ENCODE assay signal across 18 cellular contexts in the genomic region with DNA sequence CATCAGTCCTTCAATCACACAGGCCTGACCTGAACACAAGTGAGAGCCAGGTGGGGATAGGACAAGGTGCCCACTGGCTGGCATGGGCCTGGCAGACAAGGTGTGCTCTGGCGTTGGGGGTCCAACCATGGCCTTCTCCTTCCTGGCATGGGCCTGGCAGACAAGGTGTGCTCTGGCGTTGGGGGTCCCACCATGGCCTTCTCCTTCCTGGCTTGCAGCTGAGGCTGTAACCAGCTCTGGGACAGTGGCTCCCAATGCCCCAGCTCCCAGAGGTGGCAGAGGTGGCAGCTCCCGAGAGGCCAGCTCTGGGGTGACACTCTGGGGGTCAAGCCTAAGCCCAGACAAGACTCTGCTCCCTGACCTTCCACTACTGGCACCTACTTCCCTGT.
DNase-seq lines count a peak whose midpoint lies in the region; ATAC-seq and TF ChIP-seq lines count a peak whose summit lies in the region.
"Had no signal": no experiment of that assay in that cellular context is flagged by ENCODE, and none has a peak within 500 bp of the region (broad histone marks: within the 10 kb centered on the region; RNA-seq: fewer than 3 reads in every experiment).

No MANE protein-coding gene starts in this region.

- no peak for TF ChIP-seq POLR2A in sigmoid colon (IDR thresholded peaks at IDR 0.05)

- H3K4me3 Mint-ChIP-seq in naive thymus-derived CD4-positive, alpha-beta T cell, result no peak overlapping the region
- H3K4me3 Mint-ChIP-seq in activated CD8-positive, alpha-beta T cell treated with anti-CD3 and anti-CD28 coated beads for 36 hours, result no peak overlapping the region
- H3K4me3 Mint-ChIP-seq: CD4-positive, alpha-beta memory T cell; H9 had no signal

- H3K9me3 ChIP-seq in HUES6 (ENCODE audit: control insufficient read depth, insufficient read depth, low read depth, low read length) (peaks cover 7% of the 10 kb centered on the region; the same call in 1 of the 2 replicates), RWPE2 (ENCODE audit: severe bottlenecking) (no peaks in the 10 kb centered on the region), sigmoid colon (no peaks in the 10 kb centered on the region)
- no peaks in the 10 kb centered on the region for H3K9me3 ChIP-seq in naive thymus-derived CD4-positive, alpha-beta T cell (ENCODE audit: control insufficient read depth in 2 of 3, low read length in 3 of 3)

- H3K9ac ChIP-seq in HUES6 (ENCODE audit: low read length), result peak overlapping the region; percentile 35
- H3K9ac ChIP-seq: GM23248 had no signal

- no peaks in the 10 kb centered on the region for H3K27me3 Mint-ChIP-seq in naive thymus-derived CD4-positive, alpha-beta T cell
- H3K27me3 Mint-ChIP-seq in activated CD8-positive, alpha-beta T cell treated with anti-CD3 and anti-CD28 coated beads for 36 hours, result no peaks in the 10 kb centered on the region
- H3K27me3 Mint-ChIP-seq: CD4-positive, alpha-beta memory T cell had no signal

- no peak overlapping the region for H3K27ac Mint-ChIP-seq in naive thymus-derived CD4-positive, alpha-beta T cell
- no peak overlapping the region for H3K27ac Mint-ChIP-seq in activated CD8-positive, alpha-beta T cell treated with anti-CD3 and anti-CD28 coated beads for 36 hours
- H3K27ac Mint-ChIP-seq: CD4-positive, alpha-beta memory T cell had no signal

- H3K36me3 ChIP-seq in HUES6 (ENCODE audit: control insufficient read depth, insufficient read depth, low read length), result no peaks in the 10 kb centered on the region
- H3K36me3 ChIP-seq in RWPE2 (ENCODE audit: low read depth), result no peaks in the 10 kb centered on the region
- no peaks in the 10 kb centered on the region for H3K36me3 ChIP-seq in naive thymus-derived CD4-positive, alpha-beta T cell (ENCODE audit: control insufficient read depth in 2 of 3, insufficient read depth in 3 of 3, low read length in 3 of 3)
- H3K36me3 ChIP-seq in sigmoid colon, result no peaks in the 10 kb centered on the region

- ATAC-seq in RWPE2 (ENCODE audit: low read depth), result no peak
- ATAC-seq in naive thymus-derived CD4-positive, alpha-beta T cell, result peak; percentile 6
- ATAC-seq in activated CD8-positive, alpha-beta T cell treated with anti-CD3 and anti-CD28 coated beads for 36 hours, result no peak
- ATAC-seq in GM19397 (IDR thresholded peaks at IDR 0.05; ENCODE audit: unreplicated experiment), result no peak
- ATAC-seq in HG03439 (IDR thresholded peaks at IDR 0.05; ENCODE audit: unreplicated experiment), result no peak
- ATAC-seq: HCT116 had no signal

- CTCF ChIA-PET in naive thymus-derived CD4-positive, alpha-beta T cell (lab: Charles Lee), result no interaction called here
- CTCF ChIA-PET in activated CD8-positive, alpha-beta T cell treated with anti-CD3 and anti-CD28 coated beads for 36 hours (lab: Charles Lee), result no interaction called here

- peaks cover 0 to 5% (median 0%) of the 10 kb centered on the region in 11 donors for H3K9me3 Mint-ChIP-seq in naive thymus-derived CD4-positive, alpha-beta T cell
- no peaks in the 10 kb centered on the region for H3K9me3 Mint-ChIP-seq in activated CD8-positive, alpha-beta T cell treated with anti-CD3 and anti-CD28 coated beads for 36 hours

- H3K27me3 ChIP-seq in HUES6 (ENCODE audit: control insufficient read depth, insufficient read depth, low read length) (no peaks in the 10 kb centered on the region), RWPE2 (ENCODE audit: insufficient read depth, poor library complexity, severe bottlenecking) (peaks cover 4% of the 10 kb centered on the region), sigmoid colon (no peaks in the 10 kb centered on the region)
- H3K27me3 ChIP-seq in naive thymus-derived CD4-positive, alpha-beta T cell (ENCODE audit: control insufficient read depth in 2 of 2, insufficient read depth in 2 of 2, low read length in 2 of 2), result no peaks in the 10 kb centered on the region

- intact Hi-C loops in naive thymus-derived CD4-positive, alpha-beta T cell (cut with micrococcal nuclease), result no loop called here
- intact Hi-C loops in sigmoid colon (cut with DNase I), result no loop called here
- intact Hi-C loops in activated CD8-positive, alpha-beta T cell treated with anti-CD3 and anti-CD28 coated beads for 36 hours (cut with micrococcal nuclease), result no loop called here

- no peak for TF ChIP-seq EP300 in sigmoid colon (IDR thresholded peaks at IDR 0.05)

- H3K4me1 Mint-ChIP-seq in naive thymus-derived CD4-positive, alpha-beta T cell, result peaks cover 0 to 11% (median 0%) of the 10 kb centered on the region in 7 donors
- peaks cover 3% of the 10 kb centered on the region for H3K4me1 Mint-ChIP-seq in activated CD8-positive, alpha-beta T cell treated with anti-CD3 and anti-CD28 coated beads for 36 hours (ENCODE audit: low read depth)

- DNase-seq in RWPE2 (ENCODE audit: low spot score) (peak; percentile 37), sigmoid colon (peak; percentile 32), H4 (ENCODE audit: low spot score) (no peak)
- no peak for DNase-seq in naive thymus-derived CD4-positive, alpha-beta T cell
- DNase-seq in activated CD8-positive, alpha-beta T cell treated with anti-CD3 and anti-CD28 coated beads for 36 hours, result no peak
- DNase-seq: C1 segment of cervical spinal cord; Calu3; CD4-positive, alpha-beta memory T cell; COR-L47; DMS53; DMS79 treated with DMSO at 0.1 percent for 48 hours; GF-D8; GM23248; H9 had no signal

- POLR2A ChIA-PET in naive thymus-derived CD4-positive, alpha-beta T cell (lab: Charles Lee), result no interaction called here
- POLR2A ChIA-PET in activated CD8-positive, alpha-beta T cell treated with anti-CD3 and anti-CD28 coated beads for 36 hours (lab: Charles Lee), result no interaction called here

- TF ChIP-seq CTCF in RWPE2 (IDR thresholded peaks at IDR 0.05; ENCODE audit: poor library complexity, severe bottlenecking) (no peak), sigmoid colon (IDR thresholded peaks at IDR 0.05) (no peak)
- TF ChIP-seq CTCF in activated CD8-positive, alpha-beta T cell treated with anti-CD3 and anti-CD28 coated beads for 36 hours (IDR thresholded peaks at IDR 0.05), result no peak

- H3K4me3 ChIP-seq in HUES6 (ENCODE audit: low read depth, low read length), result no peak overlapping the region
- H3K4me3 ChIP-seq in RWPE2 (ENCODE audit: severe bottlenecking), result no peak overlapping the region
- H3K4me3 ChIP-seq in naive thymus-derived CD4-positive, alpha-beta T cell (ENCODE audit: low read length), result no peak overlapping the region
- no peak overlapping the region for H3K4me3 ChIP-seq in sigmoid colon
- H3K4me3 ChIP-seq: GM23248 had no signal

- WGBS in sigmoid colon, 2 donors, result 63 to 86% methylated on average over 3 of the region's 3 CpGs

- peaks cover 16% of the 10 kb centered on the region for H3K4me1 ChIP-seq in HUES6 (ENCODE audit: control insufficient read depth, insufficient read depth, low read length)
- no peaks in the 10 kb centered on the region for H3K4me1 ChIP-seq in RWPE2 (ENCODE audit: insufficient read depth, poor library complexity, severe bottlenecking)
- peaks cover 0 to 5% of the 10 kb centered on the region in 2 donors for H3K4me1 ChIP-seq in naive thymus-derived CD4-positive, alpha-beta T cell (ENCODE audit: control insufficient read depth in 2 of 2, insufficient read depth in 2 of 2, low read length in 2 of 2)
- H3K4me1 ChIP-seq in sigmoid colon, result no peaks in the 10 kb centered on the region

- peaks cover 0 to 17% (median 0%) of the 10 kb centered on the region in 5 donors for H3K36me3 Mint-ChIP-seq in naive thymus-derived CD4-positive, alpha-beta T cell
- no peaks in the 10 kb centered on the region for H3K36me3 Mint-ChIP-seq in activated CD8-positive, alpha-beta T cell treated with anti-CD3 and anti-CD28 coated beads for 36 hours (ENCODE audit: low read depth)

- H3K27ac ChIP-seq in HUES6 (ENCODE audit: low read depth, low read length) (no peak overlapping the region), RWPE2 (ENCODE audit: poor library complexity, severe bottlenecking) (no peak overlapping the region), sigmoid colon (no peak overlapping the region)
- no peak overlapping the region for H3K27ac ChIP-seq in naive thymus-derived CD4-positive, alpha-beta T cell (ENCODE audit: low read depth, low read length)
- H3K27ac ChIP-seq: GM23248 had no signal

Comparison
In these comparisons a context has a peak if more than half of its experiments do, and no peak if none do; other contexts are left out.
1. DNase-seq: peak in RWPE2 (single experiment) and sigmoid colon (single experiment); none in naive thymus-derived CD4-positive, alpha-beta T cell (0 of 9), H4 (single experiment) and activated CD8-positive, alpha-beta T cell treated with anti-CD3 and anti-CD28 coated beads for 36 hours (single experiment).